26 cellular contexts compared by ENCODE assay signal in the genomic region with DNA sequence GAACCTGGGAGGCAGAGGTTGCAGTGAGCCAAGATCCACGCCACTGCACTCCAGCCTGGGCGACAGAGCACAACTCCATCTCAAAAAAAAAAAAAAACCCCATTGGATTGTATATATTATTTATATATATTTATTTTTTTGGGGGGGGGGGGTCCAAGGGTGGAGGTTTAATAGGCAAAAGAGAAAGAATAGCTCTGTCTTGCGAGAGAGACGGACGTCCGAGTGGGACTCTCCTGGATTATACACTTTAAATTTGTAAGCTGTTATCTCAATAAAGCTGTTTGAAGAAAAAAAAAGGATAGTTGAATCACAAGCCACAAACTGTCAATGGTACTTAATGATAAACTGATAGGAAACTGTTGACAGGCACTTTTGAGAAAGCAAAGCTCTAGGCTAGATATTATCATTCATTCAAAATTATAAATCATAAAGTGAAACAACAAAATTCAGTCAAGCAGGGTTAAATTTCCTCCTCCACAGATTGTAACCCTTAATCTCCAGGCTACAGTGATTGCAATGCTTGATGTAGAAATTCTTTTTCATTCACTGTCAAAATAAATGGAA.
"Had no signal": no experiment of that assay in that cellular context is flagged by ENCODE, and none has a peak within 500 bp of the region (broad histone marks: within the 10 kb centered on the region; RNA-seq: fewer than 3 reads in every experiment).

No MANE protein-coding gene starts in this region.

- DNase-seq: activated CD4-positive, alpha-beta T cell treated with anti-CD3 and anti-CD28 coated beads for 48 hours; activated CD4-positive, alpha-beta T cell treated with anti-CD3 and anti-CD28 coated beads, Interleukin-2, amount 50 U/mL, for 48 hours; activated CD8-positive, alpha-beta memory T cell treated with anti-CD3 and anti-CD28 coated beads, Interleukin-2, amount 10 ng/mL, durations not matched to agents 7 days and 5 days; activated naive CD8-positive, alpha-beta T cell treated with anti-CD3 and anti-CD28 coated beads, Interleukin-2, amount 10 ng/mL, durations not matched to agents 7 days and 5 days; activated T-cell treated with anti-CD3 and anti-CD28 coated beads, Interleukin-2, amount 50 U/mL, for 4 hours; cortex of kidney; head of caudate nucleus; hippocampal formation; kidney; left colon; mammary epithelial cell; naive B cell; occipital lobe; right cardiac atrium; spleen; stimulated activated CD4-positive, alpha-beta T cell treated with anti-CD3 and anti-CD28 coated beads, Interleukin-2, amount 100 ng/mL, for 48 hours; stimulated activated naive CD8-positive, alpha-beta T cell treated with anti-CD3 and anti-CD28 coated beads, Interleukin-15, amount 100 ng/mL, for 72 hours; substantia nigra; uterus; WERI-Rb-1 had no signal

- H3K4me3 Mint-ChIP-seq: activated CD8-positive, alpha-beta memory T cell treated with anti-CD3 and anti-CD28 coated beads, Interleukin-2, amount 10 ng/mL, durations not matched to agents 7 days and 5 days; activated naive CD8-positive, alpha-beta T cell treated with anti-CD3 and anti-CD28 coated beads, Interleukin-2, amount 10 ng/mL, durations not matched to agents 7 days and 5 days; activated T-cell treated with anti-CD3 and anti-CD28 coated beads, Interleukin-2, amount 50 U/mL, for 4 hours; brain; mesothelial cell of epicardium; naive B cell; neural progenitor cell; stimulated activated naive CD8-positive, alpha-beta T cell treated with anti-CD3 and anti-CD28 coated beads, Interleukin-15, amount 100 ng/mL, for 72 hours; type B pancreatic cell had no signal

- H3K27me3 Mint-ChIP-seq: activated CD8-positive, alpha-beta memory T cell treated with anti-CD3 and anti-CD28 coated beads, Interleukin-2, amount 10 ng/mL, durations not matched to agents 7 days and 5 days; activated naive CD8-positive, alpha-beta T cell treated with anti-CD3 and anti-CD28 coated beads, Interleukin-2, amount 10 ng/mL, durations not matched to agents 7 days and 5 days; brain; naive B cell; stimulated activated naive CD8-positive, alpha-beta T cell treated with anti-CD3 and anti-CD28 coated beads, Interleukin-15, amount 100 ng/mL, for 72 hours; type B pancreatic cell had no signal

- ATAC-seq: activated CD4-positive, CD25-positive, alpha-beta regulatory T cell treated with anti-CD3 and anti-CD28 coated beads, Interleukin-2, amount 50 U/mL, for 24 hours; activated CD8-positive, alpha-beta memory T cell treated with anti-CD3 and anti-CD28 coated beads, Interleukin-2, amount 10 ng/mL, durations not matched to agents 7 days and 5 days; activated T-cell treated with anti-CD3 and anti-CD28 coated beads, Interleukin-2, amount 50 U/mL, for 4 hours; left colon; right cardiac atrium; stimulated activated naive CD8-positive, alpha-beta T cell treated with anti-CD3 and anti-CD28 coated beads, Interleukin-15, amount 100 ng/mL, for 72 hours had no signal

- H3K4me1 Mint-ChIP-seq: mesothelial cell of epicardium, neural progenitor cell had no signal

- H3K9me3 Mint-ChIP-seq: activated naive CD8-positive, alpha-beta T cell treated with anti-CD3 and anti-CD28 coated beads, Interleukin-2, amount 10 ng/mL, durations not matched to agents 7 days and 5 days; activated T-cell treated with anti-CD3 and anti-CD28 coated beads, Interleukin-2, amount 50 U/mL, for 4 hours; activated T-helper 2 cell treated with anti-CD3 and anti-CD28 coated beads, Interferon-gamma antibody, Interleukin-2, Interleukin-4, amounts not matched to agents 10 μg/mL and 5 μg/mL and 100 μg/mL, durations not matched to agents 14 hours and 24 hours and 36 hours; brain; mesothelial cell of epicardium; naive B cell; neural progenitor cell; stimulated activated naive CD8-positive, alpha-beta T cell treated with anti-CD3 and anti-CD28 coated beads, Interleukin-15, amount 100 ng/mL, for 72 hours; type B pancreatic cell had no signal

- H3K27ac Mint-ChIP-seq: activated CD8-positive, alpha-beta memory T cell treated with anti-CD3 and anti-CD28 coated beads, Interleukin-2, amount 10 ng/mL, durations not matched to agents 7 days and 5 days; neural progenitor cell; type B pancreatic cell had no signal
